16 cellular contexts compared by ENCODE assay signal in the genomic region with DNA sequence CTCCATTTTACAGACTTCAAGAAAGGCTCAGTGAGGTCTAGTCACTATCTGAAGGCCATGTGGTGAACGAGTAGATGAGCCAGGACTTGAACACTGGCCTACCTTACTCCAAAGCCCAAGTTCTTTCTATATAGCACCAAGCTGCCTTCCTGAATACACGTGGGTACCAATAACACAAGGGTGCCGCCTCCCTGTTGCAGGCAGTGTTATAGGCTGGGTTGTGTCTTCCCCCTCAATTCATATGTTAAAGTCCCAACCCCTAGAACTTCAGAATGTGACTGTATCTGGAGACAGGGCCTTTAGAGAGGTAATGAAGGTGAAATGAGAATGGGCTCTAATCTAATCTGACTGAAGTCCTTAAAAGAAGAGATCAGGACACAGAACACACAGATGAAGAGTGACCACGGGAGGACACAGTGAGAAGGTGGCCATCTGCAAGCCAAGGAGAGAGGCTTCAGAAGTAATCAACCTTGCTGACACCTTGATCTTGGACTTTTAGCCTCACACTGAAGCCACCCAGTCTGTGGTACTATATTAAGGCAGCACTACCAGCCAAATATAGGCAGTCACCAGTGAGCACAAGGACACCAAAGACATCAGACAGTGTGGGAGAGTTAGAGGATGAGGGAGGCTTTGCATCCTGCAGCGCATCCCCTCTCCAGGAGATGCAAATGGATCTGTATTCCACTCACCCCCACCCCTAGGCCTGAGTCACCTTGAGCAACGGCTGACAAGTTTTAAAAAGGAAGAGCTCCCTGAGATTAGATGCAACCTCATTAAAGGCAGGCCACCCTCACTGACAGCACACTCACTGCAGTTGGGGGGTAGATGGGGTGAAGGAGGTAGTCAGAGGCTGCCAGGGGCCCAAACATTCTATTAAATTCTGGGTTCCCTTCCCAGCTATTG.
"Had no signal": no experiment of that assay in that cellular context is flagged by ENCODE, and none has a peak within 500 bp of the region (broad histone marks: within the 10 kb centered on the region; RNA-seq: fewer than 3 reads in every experiment).

No MANE protein-coding gene starts in this region.

- DNase-seq: activated CD4-positive, alpha-beta T cell treated with anti-CD3 and anti-CD28 coated beads for 36 hours; activated CD8-positive, alpha-beta memory T cell treated with anti-CD3 and anti-CD28 coated beads, Interleukin-2, amount 50 U/mL, for 48 hours; amniotic stem cell; foreskin fibroblast; kidney; mesenchymal stem cell; right lobe of liver; stimulated activated CD4-positive, alpha-beta T cell treated with anti-CD3 and anti-CD28 coated beads, Interleukin-4, amount 100 ng/mL, for 4 hours; stimulated activated CD8-positive, alpha-beta memory T cell treated with anti-CD3 and anti-CD28 coated beads, Interleukin-4, amount 100 ng/mL, for 48 hours; stimulated activated naive CD8-positive, alpha-beta T cell treated with anti-CD3 and anti-CD28 coated beads, Interleukin-15, Interleukin-2, amounts not matched to agents 100 U/mL and 50 U/mL, for 24 hours; T-cell; transverse colon had no signal

- H3K27ac Mint-ChIP-seq: activated CD4-positive, alpha-beta T cell treated with anti-CD3 and anti-CD28 coated beads for 36 hours; activated naive CD8-positive, alpha-beta T cell; activated T-helper 1 cell treated with anti-CD3 and anti-CD28 coated beads, Interleukin-12 subunit alpha, Interleukin-12 subunit beta, Interleukin-2, Interleukin-4 antibody, amounts not matched to agents 30 ng/mL and 10 ng/mL and 1 ng/mL, durations not matched to agents 14 hours and 24 hours and 36 hours; natural killer cell treated with Interleukin-12 subunit alpha and Interleukin-12 subunit beta and Interleukin-15 and Interleukin-18, amount 100 ng/mL, for 72 hours; T-cell had no signal

- ATAC-seq: activated CD4-positive, alpha-beta T cell treated with anti-CD3 and anti-CD28 coated beads for 36 hours; natural killer cell treated with Interleukin-12 subunit alpha and Interleukin-12 subunit beta and Interleukin-15 and Interleukin-18, amount 100 ng/mL, for 72 hours; right lobe of liver; stimulated activated naive CD8-positive, alpha-beta T cell treated with anti-CD3 and anti-CD28 coated beads, Interleukin-15, Interleukin-2, amounts not matched to agents 100 U/mL and 50 U/mL, for 24 hours; T-cell had no signal

- H3K9me3 Mint-ChIP-seq: activated T-helper 1 cell treated with anti-CD3 and anti-CD28 coated beads, Interleukin-12 subunit alpha, Interleukin-12 subunit beta, Interleukin-2, Interleukin-4 antibody, amounts not matched to agents 30 ng/mL and 10 ng/mL and 1 ng/mL, durations not matched to agents 14 hours and 24 hours and 36 hours; central memory CD8-positive, alpha-beta T cell; natural killer cell treated with Interleukin-12 subunit alpha and Interleukin-12 subunit beta and Interleukin-15 and Interleukin-18, amount 100 ng/mL, for 72 hours; T-cell had no signal

- H3K4me3 Mint-ChIP-seq: activated CD4-positive, alpha-beta T cell treated with anti-CD3 and anti-CD28 coated beads for 36 hours; activated naive CD8-positive, alpha-beta T cell; activated T-helper 1 cell treated with anti-CD3 and anti-CD28 coated beads, Interleukin-12 subunit alpha, Interleukin-12 subunit beta, Interleukin-2, Interleukin-4 antibody, amounts not matched to agents 30 ng/mL and 10 ng/mL and 1 ng/mL, durations not matched to agents 14 hours and 24 hours and 36 hours; central memory CD8-positive, alpha-beta T cell; natural killer cell treated with Interleukin-12 subunit alpha and Interleukin-12 subunit beta and Interleukin-15 and Interleukin-18, amount 100 ng/mL, for 72 hours; T-cell had no signal

- H3K4me1 Mint-ChIP-seq: activated CD4-positive, alpha-beta T cell treated with anti-CD3 and anti-CD28 coated beads for 36 hours; central memory CD8-positive, alpha-beta T cell; T-cell had no signal

- H3K27me3 Mint-ChIP-seq: activated CD4-positive, alpha-beta T cell treated with anti-CD3 and anti-CD28 coated beads for 36 hours; activated naive CD8-positive, alpha-beta T cell; central memory CD8-positive, alpha-beta T cell; natural killer cell treated with Interleukin-12 subunit alpha and Interleukin-12 subunit beta and Interleukin-15 and Interleukin-18, amount 100 ng/mL, for 72 hours; T-cell had no signal
